Comparison of ENCODE assay signal across 1 cellular context in genomic region chr16:30521873-30522641, GRCh38.
TF ChIP-seq lines count a peak whose summit lies in the region.

No MANE protein-coding gene starts in this region.

TF ChIP-seq in SK-N-SH, 30 proteins besides CTCF, POLR2A, EP300 and RAD21:
- TF ChIP-seq ZBTB33 (IDR thresholded peaks at IDR 0.05; ENCODE audit: borderline replicate concordance, low read depth), result no peak
- TF ChIP-seq, protein P1, sequence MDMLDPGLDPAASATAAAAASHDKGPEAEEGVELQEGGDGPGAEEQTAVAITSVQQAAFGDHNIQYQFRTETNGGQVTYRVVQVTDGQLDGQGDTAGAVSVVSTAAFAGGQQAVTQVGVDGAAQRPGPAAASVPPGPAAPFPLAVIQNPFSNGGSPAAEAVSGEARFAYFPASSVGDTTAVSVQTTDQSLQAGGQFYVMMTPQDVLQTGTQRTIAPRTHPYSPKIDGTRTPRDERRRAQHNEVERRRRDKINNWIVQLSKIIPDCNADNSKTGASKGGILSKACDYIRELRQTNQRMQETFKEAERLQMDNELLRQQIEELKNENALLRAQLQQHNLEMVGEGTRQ (IDR thresholded peaks at IDR 0.05; ENCODE audit: borderline replicate concordance, low read depth, low read length), result no peak
- no peak for TF ChIP-seq TAF1 (IDR thresholded peaks at IDR 0.05; ENCODE audit: borderline replicate concordance, low read depth, low read length)
- TF ChIP-seq, protein P2, sequence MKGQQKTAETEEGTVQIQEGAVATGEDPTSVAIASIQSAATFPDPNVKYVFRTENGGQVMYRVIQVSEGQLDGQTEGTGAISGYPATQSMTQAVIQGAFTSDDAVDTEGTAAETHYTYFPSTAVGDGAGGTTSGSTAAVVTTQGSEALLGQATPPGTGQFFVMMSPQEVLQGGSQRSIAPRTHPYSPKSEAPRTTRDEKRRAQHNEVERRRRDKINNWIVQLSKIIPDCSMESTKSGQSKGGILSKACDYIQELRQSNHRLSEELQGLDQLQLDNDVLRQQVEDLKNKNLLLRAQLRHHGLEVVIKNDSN (IDR thresholded peaks at IDR 0.05; ENCODE audit: borderline replicate concordance, low read depth), result no peak
- no peak for TF ChIP-seq RFX5 (IDR thresholded peaks at IDR 0.05; ENCODE audit: low read length)
- TF ChIP-seq IRF3 (IDR thresholded peaks at IDR 0.05; ENCODE audit: low read depth, low read length), result no peak
- TF ChIP-seq FOSL2 (IDR thresholded peaks at IDR 0.05; ENCODE audit: borderline replicate concordance, low read depth), result no peak
- TF ChIP-seq MEF2A (IDR thresholded peaks at IDR 0.05; ENCODE audit: borderline replicate concordance, low read depth), result no peak
- no peak for TF ChIP-seq MAX (IDR thresholded peaks at IDR 0.05; ENCODE audit: low read depth)
- no peak for TF ChIP-seq PBX3 (IDR thresholded peaks at IDR 0.05)
- no peak for TF ChIP-seq FOXM1 (IDR thresholded peaks at IDR 0.05; ENCODE audit: low read depth)
- TF ChIP-seq NRF1 (IDR thresholded peaks at IDR 0.05; ENCODE audit: low read depth, low read length), result no peak
- TF ChIP-seq RCOR1 (IDR thresholded peaks at IDR 0.05; ENCODE audit: low read length), result no peak
- no peak for TF ChIP-seq GATA2 (CRISPR knock-in tag; IDR thresholded peaks at IDR 0.05)
- TF ChIP-seq YY1 (IDR thresholded peaks at IDR 0.05; ENCODE audit: low read depth), result no peak
- no peak for TF ChIP-seq NFIC (IDR thresholded peaks at IDR 0.05; ENCODE audit: borderline replicate concordance)
- no peak for TF ChIP-seq GABPA (IDR thresholded peaks at IDR 0.05; ENCODE audit: low read depth)
- no peak for TF ChIP-seq MXI1 (IDR thresholded peaks at IDR 0.05; ENCODE audit: low read depth, low read length)
- TF ChIP-seq CHD2 (IDR thresholded peaks at IDR 0.05; ENCODE audit: low read length, partially characterized antibody), result no peak
- no peak for TF ChIP-seq SMC3 (IDR thresholded peaks at IDR 0.05; ENCODE audit: low read depth, low read length)
